ENCODE assay signal across 8 cellular contexts in genomic region chr2:89584868-89585557, GRCh38.
DNase-seq lines count a peak whose midpoint lies in the region; ATAC-seq and TF ChIP-seq lines count a peak whose summit lies in the region.
"Not testable (repeated sequence)": the region's sequence is repeated elsewhere in the genome, so short reads cannot be mapped to it uniquely, and the experiment has no call there.

No MANE protein-coding gene starts in this region.

- H2AK5ac ChIP-seq in neuronal stem cell (ENCODE audit: low read depth, low read length) = not testable (repeated sequence)

- H3K9me3 Mint-ChIP-seq in T-helper 1 cell treated with Interleukin-12 subunit alpha and Interleukin-12 subunit beta and Interleukin-4 antibody, amounts not matched to agents 30 μg/mL and 1 μg/mL, for 36 hours; activated naive CD8-positive, alpha-beta T cell treated with anti-CD3 and anti-CD28 coated beads, Interleukin-2, amount 50 U/mL, for 24 hours; immature natural killer cell; stimulated activated naive CD8-positive, alpha-beta T cell treated with anti-CD3 and anti-CD28 coated beads, Interleukin-15, amount 100 ng/mL, for 72 hours: not testable (repeated sequence)

- H3K9me3 ChIP-seq in HUES64 (ENCODE audit: insufficient read depth, low read depth, low read length); neuronal stem cell (replicated peaks in 1 of 2; ENCODE audit: control insufficient read depth in 2 of 2, insufficient read depth in 1 of 2, low read depth in 1 of 2, low read length in 2 of 2): not testable (repeated sequence)

- H3K36me3 ChIP-seq in HUES64 (ENCODE audit: insufficient read depth, low read length); neuronal stem cell (replicated peaks in 1 of 2; ENCODE audit: control insufficient read depth in 2 of 2, insufficient read depth in 2 of 2, low read length in 2 of 2): not testable (repeated sequence)

- TF ChIP-seq CTCF in AG10803 (conservative IDR thresholded peaks at IDR 0.05; ENCODE audit: low read length); epithelial cell of esophagus (IDR thresholded peaks at IDR 0.05; ENCODE audit: insufficient read depth, low read depth, low read length, missing control alignments): not testable (repeated sequence)

- not testable (repeated sequence) for H3K18ac ChIP-seq in neuronal stem cell (ENCODE audit: low read length)

- H2BK12ac ChIP-seq in neuronal stem cell (ENCODE audit: low read length) = not testable (repeated sequence)

- not testable (repeated sequence) for H3K36me3 Mint-ChIP-seq in T-helper 1 cell treated with Interleukin-12 subunit alpha and Interleukin-12 subunit beta and Interleukin-4 antibody, amounts not matched to agents 30 μg/mL and 1 μg/mL, for 36 hours (ENCODE audit: low read depth); activated naive CD8-positive, alpha-beta T cell treated with anti-CD3 and anti-CD28 coated beads, Interleukin-2, amount 50 U/mL, for 24 hours (ENCODE audit: low read depth); immature natural killer cell

- H3K4me3 ChIP-seq in AG10803 (ENCODE audit: low read length) (peak overlapping the region; percentile 59), HUES64 (ENCODE audit: low read length) (peak overlapping the region; percentile 44), epithelial cell of esophagus (ENCODE audit: low read length) (peak overlapping the region; percentile 39), neuronal stem cell (ENCODE audit: low read length in 2 of 2) (peak overlapping the region in 1 of 2 donors; percentile 77)

- DNase-seq in AG10803 (ENCODE audit: low read depth); activated naive CD8-positive, alpha-beta T cell treated with anti-CD3 and anti-CD28 coated beads, Interleukin-2, amount 50 U/mL, for 24 hours; epithelial cell of esophagus (ENCODE audit: low read depth); immature natural killer cell; neuronal stem cell (ENCODE audit: low spot score); stimulated activated naive CD8-positive, alpha-beta T cell treated with anti-CD3 and anti-CD28 coated beads, Interleukin-15, amount 100 ng/mL, for 72 hours: not testable (repeated sequence)

- H2BK120ac ChIP-seq in neuronal stem cell (ENCODE audit: low read depth, low read length) = not testable (repeated sequence)

- not testable (repeated sequence) for H2BK15ac ChIP-seq in neuronal stem cell (ENCODE audit: low read length)

- not testable (repeated sequence) for H3K27me3 Mint-ChIP-seq in T-helper 1 cell treated with Interleukin-12 subunit alpha and Interleukin-12 subunit beta and Interleukin-4 antibody, amounts not matched to agents 30 μg/mL and 1 μg/mL, for 36 hours (ENCODE audit: low read depth); activated naive CD8-positive, alpha-beta T cell treated with anti-CD3 and anti-CD28 coated beads, Interleukin-2, amount 50 U/mL, for 24 hours; immature natural killer cell (ENCODE audit: low read depth in 3 of 3); stimulated activated naive CD8-positive, alpha-beta T cell treated with anti-CD3 and anti-CD28 coated beads, Interleukin-15, amount 100 ng/mL, for 72 hours

- H3K9ac ChIP-seq in HUES64 (ENCODE audit: low read depth, low read length); neuronal stem cell (ENCODE audit: low read depth, low read length, poor library complexity): not testable (repeated sequence)

- H3K27ac ChIP-seq in HUES64 (ENCODE audit: low read depth, low read length); neuronal stem cell (replicated peaks; ENCODE audit: low read length): not testable (repeated sequence)

- ATAC-seq in activated naive CD8-positive, alpha-beta T cell treated with anti-CD3 and anti-CD28 coated beads, Interleukin-2, amount 50 U/mL, for 24 hours = not testable (repeated sequence)
- peak; percentile 12 for ATAC-seq in stimulated activated naive CD8-positive, alpha-beta T cell treated with anti-CD3 and anti-CD28 coated beads, Interleukin-15, amount 100 ng/mL, for 72 hours

- not testable (repeated sequence) for H3K4ac ChIP-seq in neuronal stem cell (ENCODE audit: low read length)

- H3K4me1 Mint-ChIP-seq in T-helper 1 cell treated with Interleukin-12 subunit alpha and Interleukin-12 subunit beta and Interleukin-4 antibody, amounts not matched to agents 30 μg/mL and 1 μg/mL, for 36 hours (ENCODE audit: low read depth); activated naive CD8-positive, alpha-beta T cell treated with anti-CD3 and anti-CD28 coated beads, Interleukin-2, amount 50 U/mL, for 24 hours; immature natural killer cell; stimulated activated naive CD8-positive, alpha-beta T cell treated with anti-CD3 and anti-CD28 coated beads, Interleukin-15, amount 100 ng/mL, for 72 hours: not testable (repeated sequence)

- not testable (repeated sequence) for H3K79me1 ChIP-seq in neuronal stem cell (ENCODE audit: low read depth, low read length)

- 54% methylated on average over 6 of the region's 21 CpGs for WGBS in HUES64
- WGBS in neuronal stem cell (ENCODE audit: extremely low coverage in 2 of 2, insufficient read length in 2 of 2, insufficient replicate concordance in 1 of 2), 2 donors = no CpG with 5 or more reads among the region's 21 CpGs

- not testable (repeated sequence) for H2AFZ ChIP-seq in neuronal stem cell (ENCODE audit: low read length)

- H3K4me2 ChIP-seq in neuronal stem cell (ENCODE audit: insufficient read depth, low read length, poor library complexity, severe bottlenecking) = peak overlapping the region; percentile 18

- H3K27ac Mint-ChIP-seq in T-helper 1 cell treated with Interleukin-12 subunit alpha and Interleukin-12 subunit beta and Interleukin-4 antibody, amounts not matched to agents 30 μg/mL and 1 μg/mL, for 36 hours; activated naive CD8-positive, alpha-beta T cell treated with anti-CD3 and anti-CD28 coated beads, Interleukin-2, amount 50 U/mL, for 24 hours; immature natural killer cell: not testable (repeated sequence)
- H3K27ac Mint-ChIP-seq in stimulated activated naive CD8-positive, alpha-beta T cell treated with anti-CD3 and anti-CD28 coated beads, Interleukin-15, amount 100 ng/mL, for 72 hours = peak overlapping the region in 1 of 2 donors; percentile 61

- not testable (repeated sequence) for H4K91ac ChIP-seq in neuronal stem cell (ENCODE audit: low read depth, low read length, poor library complexity)

- H3K14ac ChIP-seq in neuronal stem cell (ENCODE audit: low read length) = not testable (repeated sequence)

- not testable (repeated sequence) for H3K4me1 ChIP-seq in HUES64 (ENCODE audit: insufficient read depth, low read length); neuronal stem cell (ENCODE audit: control insufficient read depth in 2 of 2, insufficient read depth in 1 of 2, low read depth in 1 of 2, low read length in 2 of 2)

- not testable (repeated sequence) for H2BK5ac ChIP-seq in neuronal stem cell (ENCODE audit: low read length)

- not testable (repeated sequence) for H3K27me3 ChIP-seq in HUES64 (ENCODE audit: insufficient read depth, low read length); neuronal stem cell (ENCODE audit: control insufficient read depth in 3 of 3, insufficient read depth in 3 of 3, low read depth in 1 of 3, low read length in 3 of 3)

- not testable (repeated sequence) for H4K8ac ChIP-seq in neuronal stem cell (ENCODE audit: low read depth, low read length)

- not testable (repeated sequence) for H3K23ac ChIP-seq in neuronal stem cell (ENCODE audit: low read depth, low read length, poor library complexity)

- peak overlapping the region; percentile 84 for H3K4me3 Mint-ChIP-seq in T-helper 1 cell treated with Interleukin-12 subunit alpha and Interleukin-12 subunit beta and Interleukin-4 antibody, amounts not matched to agents 30 μg/mL and 1 μg/mL, for 36 hours
- H3K4me3 Mint-ChIP-seq in activated naive CD8-positive, alpha-beta T cell treated with anti-CD3 and anti-CD28 coated beads, Interleukin-2, amount 50 U/mL, for 24 hours = peak overlapping the region; percentile 64
- H3K4me3 Mint-ChIP-seq in immature natural killer cell = peak overlapping the region in 3 of 5 donors; percentile 80 to 87 (median 86)
- peak overlapping the region; percentile 79 to 87 for H3K4me3 Mint-ChIP-seq in stimulated activated naive CD8-positive, alpha-beta T cell treated with anti-CD3 and anti-CD28 coated beads, Interleukin-15, amount 100 ng/mL, for 72 hours
